In genomic region chr9:78015242-78015641, GRCh38 we compare ENCODE assay signal across 1 cellular context.
TF ChIP-seq lines count a peak whose summit lies in the region.

No MANE protein-coding gene starts in this region.

TF ChIP-seq in SK-N-SH treated with all-trans-retinoic acid at 6 μM for 48 hours, 23 proteins besides CTCF, POLR2A, EP300 and RAD21 (continued from another document):
- TF ChIP-seq PATZ1 (CRISPR knock-in tag; IDR thresholded peaks at IDR 0.05; ENCODE audit: borderline replicate concordance) (no peak), ZC3H10 (CRISPR knock-in tag; IDR thresholded peaks at IDR 0.05) (no peak), RARB (CRISPR knock-in tag; IDR thresholded peaks at IDR 0.05) (no peak), TSHZ2 (CRISPR knock-in tag; IDR thresholded peaks at IDR 0.05) (no peak), ZFP3 (CRISPR knock-in tag; IDR thresholded peaks at IDR 0.05) (no peak), ZNF565 (CRISPR knock-in tag; conservative IDR thresholded peaks at IDR 0.05; ENCODE audit: low read depth) (no peak), SNAI2 (CRISPR knock-in tag; IDR thresholded peaks at IDR 0.05) (no peak), PPARA (CRISPR knock-in tag; IDR thresholded peaks at IDR 0.05; ENCODE audit: borderline replicate concordance) (no peak), GLIS3 (CRISPR knock-in tag; IDR thresholded peaks at IDR 0.05) (no peak), ZNF8 (CRISPR knock-in tag; IDR thresholded peaks at IDR 0.05) (no peak), ISL1 (CRISPR knock-in tag; IDR thresholded peaks at IDR 0.05) (no peak)
